ENCODE assay signal across 9 cellular contexts in genomic region chr12:109134186-109134917, GRCh38. TPM values are rescaled to one million over a fixed set of nuclear protein-coding genes. Genes with fewer than 3 reads are reported as not detected.
DNase-seq lines count a peak whose midpoint lies in the region; ATAC-seq and TF ChIP-seq lines count a peak whose summit lies in the region.
"Had no signal": no experiment of that assay in that cellular context is flagged by ENCODE, and none has a peak within 500 bp of the region (broad histone marks: within the 10 kb centered on the region; RNA-seq: fewer than 3 reads in every experiment).

No MANE protein-coding gene starts in this region.

- intact Hi-C loops in natural killer cell (cut with micrococcal nuclease) (no loop called here), aorta (cut with DNase I) (no loop called here)

- TF ChIP-seq CTCF in natural killer cell (IDR thresholded peaks at IDR 0.05) (peak; percentile 12), astrocyte of the cerebellum (IDR thresholded peaks at IDR 0.05; ENCODE audit: low read depth, low read length, missing control alignments) (peak; percentile 51)

- H3K9me3 Mint-ChIP-seq in natural killer cell: no peaks in the 10 kb centered on the region
- H3K9me3 Mint-ChIP-seq in natural killer cell treated with Interleukin-12 subunit alpha and Interleukin-12 subunit beta and Interleukin-15 and Interleukin-18, amount 100 ng/mL, for 72 hours: no peaks in the 10 kb centered on the region

- DNase-seq in natural killer cell (no peak), astrocyte of the cerebellum (ENCODE audit: low read depth) (no peak), iPS-NIHi11 (ENCODE audit: low spot score) (peak; percentile 90), aorta (peak in 1 of 2 donors; percentile 59), occipital lobe (lab: John Stamatoyannopoulos, UW) (no peak), activated T-cell treated with anti-CD3 and anti-CD28 coated beads for 4 hours (no peak), NCI-H1930 (lab: John Stamatoyannopoulos, UW) (no peak)
- no peak for DNase-seq in natural killer cell treated with Interleukin-12 subunit alpha and Interleukin-12 subunit beta and Interleukin-15 and Interleukin-18, amount 100 ng/mL, for 72 hours (ENCODE audit: low spot score)
- DNase-seq: activated effector memory CD4-positive, alpha-beta T cell treated with anti-CD3 and anti-CD28 coated beads, Interleukin-2, amount 50 U/mL, for 16 hours had no signal

- no peaks in the 10 kb centered on the region for H3K4me1 Mint-ChIP-seq in natural killer cell
- no peaks in the 10 kb centered on the region for H3K4me1 Mint-ChIP-seq in natural killer cell treated with Interleukin-12 subunit alpha and Interleukin-12 subunit beta and Interleukin-15 and Interleukin-18, amount 100 ng/mL, for 72 hours (ENCODE audit: low read depth in 2 of 2)

- no peaks in the 10 kb centered on the region for H3K27me3 ChIP-seq in aorta (ENCODE audit: control insufficient read depth in 1 of 2, insufficient read depth in 2 of 2, low read length in 1 of 2)

- no peak overlapping the region for H3K27ac Mint-ChIP-seq in natural killer cell
- no peak overlapping the region for H3K27ac Mint-ChIP-seq in natural killer cell treated with Interleukin-12 subunit alpha and Interleukin-12 subunit beta and Interleukin-15 and Interleukin-18, amount 100 ng/mL, for 72 hours

- H3K4me1 ChIP-seq in aorta (ENCODE audit: control insufficient read depth in 1 of 2, insufficient read depth in 2 of 2, low read length in 2 of 2): no peaks in the 10 kb centered on the region

- in situ Hi-C loops in astrocyte of the cerebellum (cut with HindIII; ENCODE audit: low sequenced_read_pairs): no loop called here

- H3K36me3 Mint-ChIP-seq in natural killer cell: no peaks in the 10 kb centered on the region
- no peaks in the 10 kb centered on the region for H3K36me3 Mint-ChIP-seq in natural killer cell treated with Interleukin-12 subunit alpha and Interleukin-12 subunit beta and Interleukin-15 and Interleukin-18, amount 100 ng/mL, for 72 hours

- no peak overlapping the region for H3K4me3 Mint-ChIP-seq in natural killer cell
- H3K4me3 Mint-ChIP-seq in natural killer cell treated with Interleukin-12 subunit alpha and Interleukin-12 subunit beta and Interleukin-15 and Interleukin-18, amount 100 ng/mL, for 72 hours: no peak overlapping the region

- H3K4me3 ChIP-seq in astrocyte of the cerebellum (ENCODE audit: low read depth, low read length) (no peak overlapping the region), aorta (ENCODE audit: low read length in 2 of 2) (no peak overlapping the region)

- no peaks in the 10 kb centered on the region for H3K9me3 ChIP-seq in aorta (ENCODE audit: control insufficient read depth, low read length)

- H3K36me3 ChIP-seq in aorta (ENCODE audit: control insufficient read depth in 1 of 2, insufficient read depth in 2 of 2, low read length in 1 of 2): no peaks in the 10 kb centered on the region

- 45 to 46% methylated on average over 6 of the region's 6 CpGs for WGBS in aorta, 2 donors

- peak in 1 of 3 donors; percentile 39 for ATAC-seq in natural killer cell
- no peak for ATAC-seq in natural killer cell treated with Interleukin-12 subunit alpha and Interleukin-12 subunit beta and Interleukin-15 and Interleukin-18, amount 100 ng/mL, for 72 hours
- ATAC-seq in aorta (ENCODE audit: low FRiP score): peak; percentile 53

- H3K27ac ChIP-seq in aorta (ENCODE audit: low read depth in 1 of 2, low read length in 2 of 2): no peak overlapping the region

- peaks cover 0 to 7% of the 10 kb centered on the region in 2 donors for H3K27me3 Mint-ChIP-seq in natural killer cell (ENCODE audit: low read depth in 2 of 2)
- peaks cover 17 to 23% of the 10 kb centered on the region in 2 donors for H3K27me3 Mint-ChIP-seq in natural killer cell treated with Interleukin-12 subunit alpha and Interleukin-12 subunit beta and Interleukin-15 and Interleukin-18, amount 100 ng/mL, for 72 hours

RNA-seq across cellular contexts. Expression of gene ACACB, which starts 18.0 kb away (rescaled TPM):
- total RNA-seq in natural killer cell (10 to 100 TPM in 1 of 3 donors, 1 to 10 TPM in 2; 4.1 to 14.3 (median 8.4) TPM), aorta (10 to 100 TPM; 46.8 to 70.3 TPM), occipital lobe (3.4 TPM)
- total RNA-seq in natural killer cell treated with Interleukin-12 subunit alpha and Interleukin-12 subunit beta and Interleukin-15 and Interleukin-18, amount 100 ng/mL, for 72 hours: 10 to 100 TPM in 1 of 2 donors, 1 to 10 TPM in 1; 3.4 to 11.1 TPM
- polyA plus RNA-seq in aorta: 10 to 100 TPM in 1 of 2 donors, 1 to 10 TPM in 1; 8.4 to 13.4 TPM

RNA-seq across cellular contexts. Expression of gene UNG, which starts 37.0 kb away (rescaled TPM):
- total RNA-seq in natural killer cell (10 to 100 TPM in 1 of 3 donors, 1 to 10 TPM in 2; 8.7 to 10.7 (median 9.6) TPM), aorta (10 to 100 TPM in 1 of 2 donors, 1 to 10 TPM in 1; 9.1 to 17.6 TPM), occipital lobe (26.8 TPM)
- total RNA-seq in natural killer cell treated with Interleukin-12 subunit alpha and Interleukin-12 subunit beta and Interleukin-15 and Interleukin-18, amount 100 ng/mL, for 72 hours: 10 to 100 TPM; 36.1 to 79.3 TPM
- 1 to 10 TPM; 7.4 to 8.5 TPM for polyA plus RNA-seq in aorta

RNA-seq across cellular contexts. Expression of gene ALKBH2, which starts 41.1 kb away (rescaled TPM):
- total RNA-seq in natural killer cell (10 to 100 TPM; 10.9 to 12.6 (median 11.9) TPM), aorta (10 to 100 TPM; 11.0 to 12.6 TPM), occipital lobe (25.1 TPM)
- 10 to 100 TPM; 13.7 to 28.6 TPM for total RNA-seq in natural killer cell treated with Interleukin-12 subunit alpha and Interleukin-12 subunit beta and Interleukin-15 and Interleukin-18, amount 100 ng/mL, for 72 hours
- 10 to 100 TPM; 12.1 to 36.3 TPM for polyA plus RNA-seq in aorta
